In the genomic region with DNA sequence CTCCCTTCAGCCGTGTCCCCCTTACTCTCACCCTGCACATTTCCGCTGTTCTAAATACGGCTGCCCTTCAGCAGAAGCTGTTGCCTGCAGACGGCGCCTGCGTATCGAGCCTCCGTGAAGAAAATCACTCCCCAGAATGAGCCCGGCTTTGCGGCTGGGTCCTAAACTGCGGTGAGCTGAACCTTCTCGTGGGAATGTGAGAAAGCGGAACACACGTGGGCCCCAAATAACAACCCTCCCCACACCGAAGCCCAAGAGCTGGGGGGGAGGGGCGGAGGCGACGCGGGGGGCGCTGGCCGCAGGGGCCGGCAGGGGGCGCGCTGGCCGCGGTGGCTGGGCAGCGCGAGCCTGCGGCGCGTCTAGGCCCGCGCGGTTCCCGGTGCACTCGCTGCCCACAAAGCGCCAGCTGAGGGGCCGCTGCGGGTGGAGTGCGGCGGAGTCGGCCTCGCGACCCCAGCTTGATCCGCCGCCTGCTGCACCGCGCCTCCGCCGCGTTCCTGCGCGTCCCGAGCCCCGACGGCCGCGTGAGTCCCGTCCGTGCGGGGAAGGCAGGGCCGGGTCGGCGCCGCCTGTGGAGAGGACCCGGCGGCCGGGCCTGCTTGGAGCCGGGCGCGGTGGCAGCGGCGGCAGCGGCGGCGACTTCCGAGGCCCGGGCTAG, we compare ENCODE assay signal across 8 cellular contexts. TPM values are rescaled to one million over a fixed set of nuclear protein-coding genes. Genes with fewer than 3 reads are reported as not detected.
A peak's percentile ranks its signal among the peaks of the same experiment; 100 is the strongest.
DNase-seq lines count a peak whose midpoint lies in the region; ATAC-seq and TF ChIP-seq lines count a peak whose summit lies in the region.

A gene with protein sequence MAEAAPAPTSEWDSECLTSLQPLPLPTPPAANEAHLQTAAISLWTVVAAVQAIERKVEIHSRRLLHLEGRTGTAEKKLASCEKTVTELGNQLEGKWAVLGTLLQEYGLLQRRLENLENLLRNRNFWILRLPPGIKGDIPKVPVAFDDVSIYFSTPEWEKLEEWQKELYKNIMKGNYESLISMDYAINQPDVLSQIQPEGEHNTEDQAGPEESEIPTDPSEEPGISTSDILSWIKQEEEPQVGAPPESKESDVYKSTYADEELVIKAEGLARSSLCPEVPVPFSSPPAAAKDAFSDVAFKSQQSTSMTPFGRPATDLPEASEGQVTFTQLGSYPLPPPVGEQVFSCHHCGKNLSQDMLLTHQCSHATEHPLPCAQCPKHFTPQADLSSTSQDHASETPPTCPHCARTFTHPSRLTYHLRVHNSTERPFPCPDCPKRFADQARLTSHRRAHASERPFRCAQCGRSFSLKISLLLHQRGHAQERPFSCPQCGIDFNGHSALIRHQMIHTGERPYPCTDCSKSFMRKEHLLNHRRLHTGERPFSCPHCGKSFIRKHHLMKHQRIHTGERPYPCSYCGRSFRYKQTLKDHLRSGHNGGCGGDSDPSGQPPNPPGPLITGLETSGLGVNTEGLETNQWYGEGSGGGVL (plus strand): TSS at position 382 of the 658 bp plus-strand sequence. CDS start 290 bp downstream, outside the sequence.

- TF ChIP-seq RAD21 in liver (IDR thresholded peaks at IDR 0.05): no peak

- ATAC-seq in GM19035 (IDR thresholded peaks at IDR 0.05; ENCODE audit: unreplicated experiment) (peak; percentile 72), HG03280 (IDR thresholded peaks at IDR 0.05; ENCODE audit: unreplicated experiment) (peak; percentile 73)

- peaks cover 40% of the 10 kb centered on the region for H3K36me3 Mint-ChIP-seq in dendritic cell treated with granulocyte-macrophage colony-stimulating factor and Interleukin-4, amounts not matched to agents 40 ng/mL and 50 ng/mL, for 4 days (ENCODE audit: low read depth)

- peak; percentile 66 for DNase-seq in NCI-H526 treated with DMSO at 0.1 percent for 48 hours (lab: John Stamatoyannopoulos, UW)
- DNase-seq in activated CD4-positive, alpha-beta T cell treated with anti-CD3 and anti-CD28 coated beads, Interleukin-2, amount 50 U/mL, for 1 hour: peak; percentile 78
- DNase-seq in stimulated activated CD4-positive, alpha-beta T cell treated with anti-CD3 and anti-CD28 coated beads, Interleukin-4, amount 100 ng/mL, for 24 hours: peak; percentile 79

- H4K20me1 ChIP-seq in BLaER1: peaks cover 48% of the 10 kb centered on the region

- no peaks in the 10 kb centered on the region for H3K9me3 Mint-ChIP-seq in dendritic cell treated with granulocyte-macrophage colony-stimulating factor and Interleukin-4, amounts not matched to agents 40 ng/mL and 50 ng/mL, for 4 days

- H3K4me3 ChIP-seq in BLaER1: peak within 1 kb of the TSS; percentile 87
- H3K4me3 ChIP-seq in liver (ENCODE audit: low read depth in 1 of 3, low read length in 3 of 3): peak within 1 kb of the TSS; percentile 88 to 97 (median 95)

- no peaks in the 10 kb centered on the region for H3K27me3 ChIP-seq in BLaER1
- H3K27me3 ChIP-seq in liver (ENCODE audit: control insufficient read depth in 4 of 4, insufficient read depth in 4 of 4, low read length in 3 of 4): no peaks in the 10 kb centered on the region

- under 1% methylated on average over 78 of the region's 78 CpGs for WGBS in liver

- H3K4me1 ChIP-seq in BLaER1 (peaks cover 37% of the 10 kb centered on the region), liver (ENCODE audit: control insufficient read depth in 4 of 4, insufficient read depth in 4 of 4, low read length in 3 of 4) (peaks cover 0 to 14% (median 8%) of the 10 kb centered on the region in 4 donors)

- H3K4me1 Mint-ChIP-seq in dendritic cell treated with granulocyte-macrophage colony-stimulating factor and Interleukin-4, amounts not matched to agents 40 ng/mL and 50 ng/mL, for 4 days (ENCODE audit: low read depth): peaks cover 30% of the 10 kb centered on the region

- intact Hi-C loops in dendritic cell treated with granulocyte-macrophage colony-stimulating factor and Interleukin-4, amounts not matched to agents 40 ng/mL and 50 ng/mL, for 4 days (cut with micrococcal nuclease): loop anchor here (1.0 to 5.0 kb wide), 3 partner anchors 21 to 350 kb away; a partner anchor contains a TSS

- H3K9ac ChIP-seq in BLaER1 (peak within 1 kb of the TSS; percentile 95), liver (ENCODE audit: low read depth in 1 of 2, low read length in 2 of 2) (peak within 1 kb of the TSS; percentile 86 to 96)

- H3K9me3 ChIP-seq in BLaER1: no peaks in the 10 kb centered on the region
- no peaks in the 10 kb centered on the region for H3K9me3 ChIP-seq in liver (ENCODE audit: control insufficient read depth in 4 of 4, low read length in 3 of 4)

- peak within 1 kb of the TSS; percentile 85 for H3K4me3 Mint-ChIP-seq in dendritic cell treated with granulocyte-macrophage colony-stimulating factor and Interleukin-4, amounts not matched to agents 40 ng/mL and 50 ng/mL, for 4 days

- H3K36me3 ChIP-seq in BLaER1: 0 out of 2 replicates have a peak, but pooled peaks cover 19% of the 10 kb centered on the region
- no peaks in the 10 kb centered on the region for H3K36me3 ChIP-seq in liver (ENCODE audit: control insufficient read depth in 4 of 4, insufficient read depth in 3 of 4, low read depth in 1 of 4, low read length in 3 of 4)

- H3K27ac Mint-ChIP-seq in dendritic cell treated with granulocyte-macrophage colony-stimulating factor and Interleukin-4, amounts not matched to agents 40 ng/mL and 50 ng/mL, for 4 days: peak within 1 kb of the TSS; percentile 90

- H3K27ac ChIP-seq in BLaER1 (peak within 1 kb of the TSS; percentile 94), liver (ENCODE audit: low read depth in 1 of 2, low read length in 2 of 2) (peak within 1 kb of the TSS; percentile 92 to 94)

- peak; percentile 82 for TF ChIP-seq CTCF in liver (IDR thresholded peaks at IDR 0.05; ENCODE audit: low read depth, low read length, missing input control)

- H3K27me3 Mint-ChIP-seq in dendritic cell treated with granulocyte-macrophage colony-stimulating factor and Interleukin-4, amounts not matched to agents 40 ng/mL and 50 ng/mL, for 4 days: no peaks in the 10 kb centered on the region

- peak within 1 kb of the TSS; percentile 94 for H3K4me2 ChIP-seq in BLaER1

TF ChIP-seq in liver, 16 proteins besides CTCF, POLR2A, EP300 and RAD21:
- no peak for TF ChIP-seq FOXA1 (IDR thresholded peaks at IDR 0.05)
- TF ChIP-seq, protein P1, sequence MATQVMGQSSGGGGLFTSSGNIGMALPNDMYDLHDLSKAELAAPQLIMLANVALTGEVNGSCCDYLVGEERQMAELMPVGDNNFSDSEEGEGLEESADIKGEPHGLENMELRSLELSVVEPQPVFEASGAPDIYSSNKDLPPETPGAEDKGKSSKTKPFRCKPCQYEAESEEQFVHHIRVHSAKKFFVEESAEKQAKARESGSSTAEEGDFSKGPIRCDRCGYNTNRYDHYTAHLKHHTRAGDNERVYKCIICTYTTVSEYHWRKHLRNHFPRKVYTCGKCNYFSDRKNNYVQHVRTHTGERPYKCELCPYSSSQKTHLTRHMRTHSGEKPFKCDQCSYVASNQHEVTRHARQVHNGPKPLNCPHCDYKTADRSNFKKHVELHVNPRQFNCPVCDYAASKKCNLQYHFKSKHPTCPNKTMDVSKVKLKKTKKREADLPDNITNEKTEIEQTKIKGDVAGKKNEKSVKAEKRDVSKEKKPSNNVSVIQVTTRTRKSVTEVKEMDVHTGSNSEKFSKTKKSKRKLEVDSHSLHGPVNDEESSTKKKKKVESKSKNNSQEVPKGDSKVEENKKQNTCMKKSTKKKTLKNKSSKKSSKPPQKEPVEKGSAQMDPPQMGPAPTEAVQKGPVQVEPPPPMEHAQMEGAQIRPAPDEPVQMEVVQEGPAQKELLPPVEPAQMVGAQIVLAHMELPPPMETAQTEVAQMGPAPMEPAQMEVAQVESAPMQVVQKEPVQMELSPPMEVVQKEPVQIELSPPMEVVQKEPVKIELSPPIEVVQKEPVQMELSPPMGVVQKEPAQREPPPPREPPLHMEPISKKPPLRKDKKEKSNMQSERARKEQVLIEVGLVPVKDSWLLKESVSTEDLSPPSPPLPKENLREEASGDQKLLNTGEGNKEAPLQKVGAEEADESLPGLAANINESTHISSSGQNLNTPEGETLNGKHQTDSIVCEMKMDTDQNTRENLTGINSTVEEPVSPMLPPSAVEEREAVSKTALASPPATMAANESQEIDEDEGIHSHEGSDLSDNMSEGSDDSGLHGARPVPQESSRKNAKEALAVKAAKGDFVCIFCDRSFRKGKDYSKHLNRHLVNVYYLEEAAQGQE (IDR thresholded peaks at IDR 0.05): no peak
- TF ChIP-seq HNF4A (conservative IDR thresholded peaks at IDR 0.05): no peak
- no peak for TF ChIP-seq GABPA (IDR thresholded peaks at IDR 0.05 in 1 of 2, conservative IDR thresholded peaks at IDR 0.05 in 1 of 2)
- no peak for TF ChIP-seq YY1 (IDR thresholded peaks at IDR 0.05)
- no peak for TF ChIP-seq NR2F2 (IDR thresholded peaks at IDR 0.05)
- TF ChIP-seq, protein P2, sequence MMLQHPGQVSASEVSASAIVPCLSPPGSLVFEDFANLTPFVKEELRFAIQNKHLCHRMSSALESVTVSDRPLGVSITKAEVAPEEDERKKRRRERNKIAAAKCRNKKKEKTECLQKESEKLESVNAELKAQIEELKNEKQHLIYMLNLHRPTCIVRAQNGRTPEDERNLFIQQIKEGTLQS (IDR thresholded peaks at IDR 0.05): no peak
- TF ChIP-seq HNF4G (IDR thresholded peaks at IDR 0.05): no peak
- TF ChIP-seq FOXA2 (IDR thresholded peaks at IDR 0.05): no peak
- TF ChIP-seq JUND (IDR thresholded peaks at IDR 0.05): no peak
TF ChIP-seq in liver: peak in this region for 0.

RNA-seq across cellular contexts. Expression of the gene that starts here (rescaled TPM):
- 1 to 10 TPM; 6.3 to 7.8 TPM for total RNA-seq in liver
- polyA plus RNA-seq in liver: 1 to 10 TPM; 1.5 to 2.6 TPM

Comparison
In these comparisons a context has a peak if more than half of its experiments do, and no peak if none do; other contexts are left out.
1. Peak in every context shown above with its lines: DNase-seq, ATAC-seq, H3K4me3 ChIP-seq and H3K27ac ChIP-seq.